In the genomic region with DNA sequence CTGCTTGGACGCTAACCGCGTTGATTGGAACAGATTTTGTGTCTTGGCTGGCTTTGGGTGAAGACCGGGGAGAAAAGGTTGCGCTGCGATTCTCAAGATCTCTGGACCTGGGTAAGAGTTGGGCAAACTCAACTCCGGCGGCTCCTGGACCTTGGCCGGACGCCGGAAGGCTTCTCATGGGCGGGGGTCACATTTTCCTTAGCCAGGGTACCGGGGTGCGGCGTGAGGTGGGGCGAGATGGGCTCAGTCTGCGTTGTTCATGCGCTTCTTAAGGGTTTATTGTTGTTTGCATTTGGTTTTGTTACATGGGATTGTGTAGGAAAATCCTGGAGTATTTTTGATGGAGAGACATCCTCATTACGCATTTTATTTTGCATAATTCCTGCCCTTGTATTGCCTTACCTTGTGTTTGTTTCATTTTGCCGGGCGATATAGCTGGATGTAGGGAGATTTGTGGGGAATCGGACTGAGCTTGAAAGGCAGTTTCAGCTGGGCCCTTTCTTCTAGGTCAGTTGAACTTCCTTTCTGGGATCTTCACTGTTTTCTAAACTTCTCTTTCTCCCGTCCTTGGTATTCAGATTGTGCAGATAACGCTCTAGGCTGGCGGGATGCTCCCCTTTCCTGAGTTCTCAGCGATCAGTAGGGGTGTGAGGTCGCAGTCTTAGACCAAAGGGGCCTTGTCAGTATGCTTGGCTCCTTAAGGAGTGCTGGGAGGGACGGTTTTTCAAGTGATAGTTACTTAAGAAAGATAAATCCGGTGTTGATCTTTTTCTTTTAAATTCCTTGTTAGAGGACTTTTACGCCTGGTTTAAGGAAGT, we compare ENCODE assay signal across 10 cellular contexts. TPM values are rescaled to one million over a fixed set of nuclear protein-coding genes. Genes with fewer than 3 reads are reported as not detected.
A peak's percentile ranks its signal among the peaks of the same experiment; 100 is the strongest.
DNase-seq lines count a peak whose midpoint lies in the region; ATAC-seq and TF ChIP-seq lines count a peak whose summit lies in the region.
"Had no signal": no experiment of that assay in that cellular context is flagged by ENCODE, and none has a peak within 500 bp of the region (broad histone marks: within the 10 kb centered on the region; RNA-seq: fewer than 3 reads in every experiment).

No MANE protein-coding gene starts in this region.

- TF ChIP-seq CTCF in mesothelial cell of epicardium (IDR thresholded peaks at IDR 0.05; ENCODE audit: unreplicated experiment) (no peak), stomach (IDR thresholded peaks at IDR 0.05) (no peak)

- peaks cover 7 to 15% of the 10 kb centered on the region in 2 donors for H3K27me3 ChIP-seq in duodenal mucosa (ENCODE audit: control insufficient read depth in 1 of 2, insufficient read depth in 2 of 2, low read length in 2 of 2)
- H3K27me3 ChIP-seq in stomach = peaks cover 0 to 53% (median 16%) of the 10 kb centered on the region in 3 donors

- no peak for TF ChIP-seq POLR2A in stomach (IDR thresholded peaks at IDR 0.05)

- intact Hi-C loops in stomach (cut with DNase I; ENCODE audit: low total_unique reads) = no loop called here

- H3K36me3 ChIP-seq in duodenal mucosa (ENCODE audit: control insufficient read depth in 1 of 2, insufficient read depth in 2 of 2, low read length in 2 of 2) (no peaks in the 10 kb centered on the region), stomach (no peaks in the 10 kb centered on the region)

- 18 to 28% (median 22%) methylated on average over 30 of the region's 30 CpGs for WGBS in stomach, 5 donors

- DNase-seq in NCI-H526 (lab: John Stamatoyannopoulos, UW) = peak; percentile 26 to 39
- DNase-seq in mesothelial cell of epicardium (ENCODE audit: low spot score in 2 of 2, unreplicated experiment in 2 of 2) = no peak
- no peak for DNase-seq in stomach
- DNase-seq in activated CD8-positive, alpha-beta memory T cell treated with anti-CD3 and anti-CD28 coated beads, Interleukin-2, amount 10 ng/mL, durations not matched to agents 7 days and 5 days = no peak
- DNase-seq in NCI-H345 (lab: John Stamatoyannopoulos, UW) = no peak
- DNase-seq in NCI-H345 treated with DMSO at 0.1 percent for 48 hours (lab: John Stamatoyannopoulos, UW; ENCODE audit: unreplicated experiment) = no peak
- DNase-seq: activated CD4-positive, CD25-positive, alpha-beta regulatory T cell; Karpas-422; NK-92 treated with Interleukin-12 subunit alpha and Interleukin-12 subunit beta, amount 100 ng/mL, for 24 hours had no signal

- H3K9ac ChIP-seq in duodenal mucosa (ENCODE audit: low read depth in 1 of 2, low read length in 2 of 2) = no peak overlapping the region

- H3K27me3 Mint-ChIP-seq in mesothelial cell of epicardium (ENCODE audit: low read depth) = peaks cover 75% of the 10 kb centered on the region
- H3K27me3 Mint-ChIP-seq in activated CD8-positive, alpha-beta memory T cell treated with anti-CD3 and anti-CD28 coated beads, Interleukin-2, amount 10 ng/mL, durations not matched to agents 7 days and 5 days = peaks cover 73% of the 10 kb centered on the region

- no peaks in the 10 kb centered on the region for H3K36me3 Mint-ChIP-seq in mesothelial cell of epicardium
- no peaks in the 10 kb centered on the region for H3K36me3 Mint-ChIP-seq in activated CD8-positive, alpha-beta memory T cell treated with anti-CD3 and anti-CD28 coated beads, Interleukin-2, amount 10 ng/mL, durations not matched to agents 7 days and 5 days

- H3K9me3 ChIP-seq in duodenal mucosa (ENCODE audit: control insufficient read depth in 1 of 2, low read length in 2 of 2) (no peaks in the 10 kb centered on the region), stomach (peaks cover 0 to 8% (median 3%) of the 10 kb centered on the region in 4 donors)

- H3K4me3 Mint-ChIP-seq in mesothelial cell of epicardium = peak overlapping the region; percentile 77
- no peak overlapping the region for H3K4me3 Mint-ChIP-seq in activated CD8-positive, alpha-beta memory T cell treated with anti-CD3 and anti-CD28 coated beads, Interleukin-2, amount 10 ng/mL, durations not matched to agents 7 days and 5 days

- no peak for TF ChIP-seq EP300 in stomach (IDR thresholded peaks at IDR 0.05)

- peaks cover 8% of the 10 kb centered on the region for H3K9me3 Mint-ChIP-seq in mesothelial cell of epicardium
- no peaks in the 10 kb centered on the region for H3K9me3 Mint-ChIP-seq in activated CD8-positive, alpha-beta memory T cell treated with anti-CD3 and anti-CD28 coated beads, Interleukin-2, amount 10 ng/mL, durations not matched to agents 7 days and 5 days (ENCODE audit: low read depth)

- ATAC-seq in activated CD8-positive, alpha-beta memory T cell treated with anti-CD3 and anti-CD28 coated beads, Interleukin-2, amount 10 ng/mL, durations not matched to agents 7 days and 5 days = no peak

- CTCF ChIA-PET in activated CD8-positive, alpha-beta memory T cell treated with anti-CD3 and anti-CD28 coated beads, Interleukin-2, amount 10 ng/mL, durations not matched to agents 7 days and 5 days (lab: Charles Lee) = no interaction called here

- H3K4me1 Mint-ChIP-seq in mesothelial cell of epicardium = peaks cover 14% of the 10 kb centered on the region
- H3K4me1 Mint-ChIP-seq in activated CD8-positive, alpha-beta memory T cell treated with anti-CD3 and anti-CD28 coated beads, Interleukin-2, amount 10 ng/mL, durations not matched to agents 7 days and 5 days = no peaks in the 10 kb centered on the region

- no peak overlapping the region for H3K27ac ChIP-seq in duodenal mucosa (ENCODE audit: low read depth, low read length)
- no peak overlapping the region for H3K27ac ChIP-seq in stomach

- peak overlapping the region; percentile 64 to 67 for H3K4me3 ChIP-seq in duodenal mucosa (ENCODE audit: low read depth in 1 of 2, low read length in 2 of 2)
- H3K4me3 ChIP-seq in stomach = peak overlapping the region; percentile 21 to 34 (median 26)

- H3K27ac Mint-ChIP-seq in mesothelial cell of epicardium = no peak overlapping the region
- H3K27ac Mint-ChIP-seq in activated CD8-positive, alpha-beta memory T cell treated with anti-CD3 and anti-CD28 coated beads, Interleukin-2, amount 10 ng/mL, durations not matched to agents 7 days and 5 days = no peak overlapping the region

- H3K4me1 ChIP-seq in duodenal mucosa (ENCODE audit: control insufficient read depth in 1 of 2, insufficient read depth in 2 of 2, low read length in 2 of 2) (no peaks in the 10 kb centered on the region), stomach (peaks cover 4 to 14% (median 12%) of the 10 kb centered on the region in 4 donors)

RNA-seq across cellular contexts. Expression of gene MEGF10, which starts 0.6 kb away (rescaled TPM):
- total RNA-seq in mesothelial cell of epicardium (2.8 to 4.1 TPM (median 3.0 TPM) in 3 replicates), stomach (1 to 10 TPM in 1 of 5 donors, under 1 TPM in 1, not detected in 3; under 0.01 to 2.0 TPM)
- polyA plus RNA-seq in stomach = under 1 TPM in 1 of 3 donors, not detected in 2; 0.05 TPM
- total RNA-seq in activated CD8-positive, alpha-beta memory T cell treated with anti-CD3 and anti-CD28 coated beads, Interleukin-2, amount 10 ng/mL, durations not matched to agents 7 days and 5 days = not detected

Comparison
In these comparisons a context has a peak if more than half of its experiments do, and no peak if none do; other contexts are left out.
1. DNase-seq: peak in NCI-H526 (2 of 2); none in mesothelial cell of epicardium (0 of 2), stomach (single experiment), activated CD8-positive, alpha-beta memory T cell treated with anti-CD3 and anti-CD28 coated beads, Interleukin-2, amount 10 ng/mL, durations not matched to agents 7 days and 5 days (single experiment), NCI-H345 (single experiment) and NCI-H345 treated with DMSO at 0.1 percent for 48 hours (single experiment).